ENCODE assay signal across 1 cellular context in the genomic region with DNA sequence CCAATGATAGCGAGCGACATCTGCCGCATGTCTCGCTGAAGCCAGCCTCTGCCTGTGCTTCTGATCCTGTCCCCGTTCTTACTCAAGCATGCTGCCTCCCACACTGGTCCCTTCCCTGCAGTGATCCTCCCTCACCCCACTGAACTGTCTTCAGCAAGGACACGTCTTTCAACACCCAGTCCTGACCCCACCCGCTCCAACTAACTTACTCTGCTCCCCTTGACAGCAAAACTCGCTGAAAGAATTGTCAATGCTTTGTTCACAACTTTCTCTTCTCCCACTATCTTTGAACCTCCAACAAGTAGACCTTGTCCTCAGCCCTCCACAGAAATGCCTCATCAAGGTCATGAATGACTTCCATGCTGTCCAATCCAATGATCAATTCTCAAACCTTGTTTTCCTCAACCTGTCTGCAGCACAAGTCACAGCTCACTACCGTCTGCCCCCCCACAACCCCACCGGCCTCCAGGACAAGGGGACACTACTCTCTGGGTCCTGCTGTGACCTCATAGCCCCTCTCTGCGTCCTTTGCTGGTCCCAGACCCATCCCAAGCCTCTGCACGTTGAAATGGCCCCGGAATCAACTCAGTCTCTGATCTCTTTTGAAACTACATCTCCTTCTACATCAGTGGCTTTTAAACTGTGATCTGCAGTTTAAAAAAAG.
A peak's percentile ranks its signal among the peaks of the same experiment; 100 is the strongest.
TF ChIP-seq lines count a peak whose summit lies in the region.

No MANE protein-coding gene starts in this region.

TF ChIP-seq in K562, 482 proteins besides CTCF, POLR2A, EP300 and RAD21 (continued from another document and continues in another):
- TF ChIP-seq EGR1 (conservative IDR thresholded peaks at IDR 0.05) = no peak; the same call in 1 of the 2 replicates
- TF ChIP-seq, protein P1, sequence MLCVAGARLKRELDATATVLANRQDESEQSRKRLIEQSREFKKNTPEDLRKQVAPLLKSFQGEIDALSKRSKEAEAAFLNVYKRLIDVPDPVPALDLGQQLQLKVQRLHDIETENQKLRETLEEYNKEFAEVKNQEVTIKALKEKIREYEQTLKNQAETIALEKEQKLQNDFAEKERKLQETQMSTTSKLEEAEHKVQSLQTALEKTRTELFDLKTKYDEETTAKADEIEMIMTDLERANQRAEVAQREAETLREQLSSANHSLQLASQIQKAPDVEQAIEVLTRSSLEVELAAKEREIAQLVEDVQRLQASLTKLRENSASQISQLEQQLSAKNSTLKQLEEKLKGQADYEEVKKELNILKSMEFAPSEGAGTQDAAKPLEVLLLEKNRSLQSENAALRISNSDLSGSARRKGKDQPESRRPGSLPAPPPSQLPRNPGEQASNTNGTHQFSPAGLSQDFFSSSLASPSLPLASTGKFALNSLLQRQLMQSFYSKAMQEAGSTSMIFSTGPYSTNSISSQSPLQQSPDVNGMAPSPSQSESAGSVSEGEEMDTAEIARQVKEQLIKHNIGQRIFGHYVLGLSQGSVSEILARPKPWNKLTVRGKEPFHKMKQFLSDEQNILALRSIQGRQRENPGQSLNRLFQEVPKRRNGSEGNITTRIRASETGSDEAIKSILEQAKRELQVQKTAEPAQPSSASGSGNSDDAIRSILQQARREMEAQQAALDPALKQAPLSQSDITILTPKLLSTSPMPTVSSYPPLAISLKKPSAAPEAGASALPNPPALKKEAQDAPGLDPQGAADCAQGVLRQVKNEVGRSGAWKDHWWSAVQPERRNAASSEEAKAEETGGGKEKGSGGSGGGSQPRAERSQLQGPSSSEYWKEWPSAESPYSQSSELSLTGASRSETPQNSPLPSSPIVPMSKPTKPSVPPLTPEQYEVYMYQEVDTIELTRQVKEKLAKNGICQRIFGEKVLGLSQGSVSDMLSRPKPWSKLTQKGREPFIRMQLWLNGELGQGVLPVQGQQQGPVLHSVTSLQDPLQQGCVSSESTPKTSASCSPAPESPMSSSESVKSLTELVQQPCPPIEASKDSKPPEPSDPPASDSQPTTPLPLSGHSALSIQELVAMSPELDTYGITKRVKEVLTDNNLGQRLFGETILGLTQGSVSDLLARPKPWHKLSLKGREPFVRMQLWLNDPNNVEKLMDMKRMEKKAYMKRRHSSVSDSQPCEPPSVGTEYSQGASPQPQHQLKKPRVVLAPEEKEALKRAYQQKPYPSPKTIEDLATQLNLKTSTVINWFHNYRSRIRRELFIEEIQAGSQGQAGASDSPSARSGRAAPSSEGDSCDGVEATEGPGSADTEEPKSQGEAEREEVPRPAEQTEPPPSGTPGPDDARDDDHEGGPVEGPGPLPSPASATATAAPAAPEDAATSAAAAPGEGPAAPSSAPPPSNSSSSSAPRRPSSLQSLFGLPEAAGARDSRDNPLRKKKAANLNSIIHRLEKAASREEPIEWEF (CRISPR knock-in tag; IDR thresholded peaks at IDR 0.05) = no peak
- TF ChIP-seq, protein P2, sequence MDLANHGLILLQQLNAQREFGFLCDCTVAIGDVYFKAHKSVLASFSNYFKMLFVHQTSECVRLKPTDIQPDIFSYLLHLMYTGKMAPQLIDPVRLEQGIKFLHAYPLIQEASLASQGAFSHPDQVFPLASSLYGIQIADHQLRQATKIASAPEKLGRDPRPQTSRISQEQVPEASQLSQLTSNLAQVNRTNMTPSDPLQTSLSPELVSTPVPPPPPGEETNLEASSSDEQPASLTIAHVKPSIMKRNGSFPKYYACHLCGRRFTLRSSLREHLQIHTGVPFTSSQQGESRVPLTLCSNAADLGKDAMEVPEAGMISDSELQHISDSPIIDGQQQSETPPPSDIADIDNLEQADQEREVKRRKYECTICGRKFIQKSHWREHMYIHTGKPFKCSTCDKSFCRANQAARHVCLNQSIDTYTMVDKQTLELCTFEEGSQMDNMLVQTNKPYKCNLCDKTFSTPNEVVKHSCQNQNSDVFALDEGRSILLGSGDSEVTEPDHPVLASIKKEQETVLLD (IDR thresholded peaks at IDR 0.05) = 0 out of 2 replicates have a peak, but pooled peaks have one; percentile 52
- no peak for TF ChIP-seq HNRNPUL1 (IDR thresholded peaks at IDR 0.05; ENCODE audit: low read length)
- TF ChIP-seq TAF7 (tag; IDR thresholded peaks at IDR 0.05) = no peak
- TF ChIP-seq ZBTB7A (IDR thresholded peaks at IDR 0.05; ENCODE audit: borderline replicate concordance, control insufficient read depth, low read depth, low read length) = peak; percentile 9; the same call in 1 of the 2 replicates
- peak; percentile 75 for TF ChIP-seq PKNOX1 (IDR thresholded peaks at IDR 0.05)
- TF ChIP-seq ZNF280A (IDR thresholded peaks at IDR 0.05; ENCODE audit: low read depth, partially characterized antibody) = no peak
- TF ChIP-seq POLR2G (IDR thresholded peaks at IDR 0.05; ENCODE audit: low read depth, low read length) = no peak
- no peak for TF ChIP-seq KLF1 (tag; IDR thresholded peaks at IDR 0.05)
- TF ChIP-seq NBN (IDR thresholded peaks at IDR 0.05; ENCODE audit: low read depth) = 0 out of 2 replicates have a peak, but pooled peaks have one; percentile 52
- 0 out of 2 replicates have a peak, but pooled peaks have one; percentile 25 for TF ChIP-seq SMARCC2 (IDR thresholded peaks at IDR 0.05; ENCODE audit: low read depth)
- TF ChIP-seq NCOA6 (IDR thresholded peaks at IDR 0.05) = no peak
- TF ChIP-seq, protein P3, sequence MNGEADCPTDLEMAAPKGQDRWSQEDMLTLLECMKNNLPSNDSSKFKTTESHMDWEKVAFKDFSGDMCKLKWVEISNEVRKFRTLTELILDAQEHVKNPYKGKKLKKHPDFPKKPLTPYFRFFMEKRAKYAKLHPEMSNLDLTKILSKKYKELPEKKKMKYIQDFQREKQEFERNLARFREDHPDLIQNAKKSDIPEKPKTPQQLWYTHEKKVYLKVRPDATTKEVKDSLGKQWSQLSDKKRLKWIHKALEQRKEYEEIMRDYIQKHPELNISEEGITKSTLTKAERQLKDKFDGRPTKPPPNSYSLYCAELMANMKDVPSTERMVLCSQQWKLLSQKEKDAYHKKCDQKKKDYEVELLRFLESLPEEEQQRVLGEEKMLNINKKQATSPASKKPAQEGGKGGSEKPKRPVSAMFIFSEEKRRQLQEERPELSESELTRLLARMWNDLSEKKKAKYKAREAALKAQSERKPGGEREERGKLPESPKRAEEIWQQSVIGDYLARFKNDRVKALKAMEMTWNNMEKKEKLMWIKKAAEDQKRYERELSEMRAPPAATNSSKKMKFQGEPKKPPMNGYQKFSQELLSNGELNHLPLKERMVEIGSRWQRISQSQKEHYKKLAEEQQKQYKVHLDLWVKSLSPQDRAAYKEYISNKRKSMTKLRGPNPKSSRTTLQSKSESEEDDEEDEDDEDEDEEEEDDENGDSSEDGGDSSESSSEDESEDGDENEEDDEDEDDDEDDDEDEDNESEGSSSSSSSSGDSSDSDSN (IDR thresholded peaks at IDR 0.05; ENCODE audit: borderline replicate concordance in 1 of 2, low read depth in 2 of 2, low read length in 2 of 2) = 0 out of 4 replicates have a peak, but pooled peaks of 1 of the 2 experiments have one; percentile 45
- no peak for TF ChIP-seq ASH1L (IDR thresholded peaks at IDR 0.05; ENCODE audit: borderline replicate concordance, low read depth, partially characterized antibody)
- no peak for TF ChIP-seq FOS (IDR thresholded peaks at IDR 0.05; ENCODE audit: extremely low read depth, insufficient read length)
- no peak for TF ChIP-seq NR2F6 (CRISPR knock-in tag; IDR thresholded peaks at IDR 0.05)
- no peak for TF ChIP-seq ZNF586 (CRISPR knock-in tag; conservative IDR thresholded peaks at IDR 0.05)
- TF ChIP-seq, protein P4, sequence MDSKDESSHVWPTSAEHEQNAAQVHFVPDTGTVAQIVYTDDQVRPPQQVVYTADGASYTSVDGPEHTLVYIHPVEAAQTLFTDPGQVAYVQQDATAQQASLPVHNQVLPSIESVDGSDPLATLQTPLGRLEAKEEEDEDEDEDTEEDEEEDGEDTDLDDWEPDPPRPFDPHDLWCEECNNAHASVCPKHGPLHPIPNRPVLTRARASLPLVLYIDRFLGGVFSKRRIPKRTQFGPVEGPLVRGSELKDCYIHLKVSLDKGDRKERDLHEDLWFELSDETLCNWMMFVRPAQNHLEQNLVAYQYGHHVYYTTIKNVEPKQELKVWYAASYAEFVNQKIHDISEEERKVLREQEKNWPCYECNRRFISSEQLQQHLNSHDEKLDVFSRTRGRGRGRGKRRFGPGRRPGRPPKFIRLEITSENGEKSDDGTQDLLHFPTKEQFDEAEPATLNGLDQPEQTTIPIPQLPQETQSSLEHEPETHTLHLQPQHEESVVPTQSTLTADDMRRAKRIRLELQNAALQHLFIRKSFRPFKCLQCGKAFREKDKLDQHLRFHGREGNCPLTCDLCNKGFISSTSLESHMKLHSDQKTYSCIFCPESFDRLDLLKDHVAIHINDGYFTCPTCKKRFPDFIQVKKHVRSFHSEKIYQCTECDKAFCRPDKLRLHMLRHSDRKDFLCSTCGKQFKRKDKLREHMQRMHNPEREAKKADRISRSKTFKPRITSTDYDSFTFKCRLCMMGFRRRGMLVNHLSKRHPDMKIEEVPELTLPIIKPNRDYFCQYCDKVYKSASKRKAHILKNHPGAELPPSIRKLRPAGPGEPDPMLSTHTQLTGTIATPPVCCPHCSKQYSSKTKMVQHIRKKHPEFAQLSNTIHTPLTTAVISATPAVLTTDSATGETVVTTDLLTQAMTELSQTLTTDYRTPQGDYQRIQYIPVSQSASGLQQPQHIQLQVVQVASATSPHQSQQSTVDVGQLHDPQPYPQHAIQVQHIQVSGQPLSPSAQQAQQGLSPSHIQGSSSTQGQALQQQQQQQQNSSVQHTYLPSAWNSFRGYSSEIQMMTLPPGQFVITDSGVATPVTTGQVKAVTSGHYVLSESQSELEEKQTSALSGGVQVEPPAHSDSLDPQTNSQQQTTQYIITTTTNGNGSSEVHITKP (IDR thresholded peaks at IDR 0.05; ENCODE audit: partially characterized antibody) = peak; percentile 64
- no peak for TF ChIP-seq SMAD2 (IDR thresholded peaks at IDR 0.05; ENCODE audit: low read depth, low read length)
- TF ChIP-seq ZFX (CRISPR knock-in tag; IDR thresholded peaks at IDR 0.05) = no peak
- TF ChIP-seq ZNF232 (CRISPR knock-in tag; IDR thresholded peaks at IDR 0.05) = no peak
- TF ChIP-seq ZNF830 (CRISPR knock-in tag; IDR thresholded peaks at IDR 0.05) = no peak
- TF ChIP-seq ZNF79 (CRISPR knock-in tag; IDR thresholded peaks at IDR 0.05; ENCODE audit: low read depth) = no peak
- TF ChIP-seq HDGF (IDR thresholded peaks at IDR 0.05) = peak; percentile 72; the same call in 1 of the 2 replicates
- TF ChIP-seq HDAC6 (IDR thresholded peaks at IDR 0.05; ENCODE audit: low read depth, low read length) = no peak
- TF ChIP-seq AFF1 (IDR thresholded peaks at IDR 0.05; ENCODE audit: low read depth in 1 of 2, partially characterized antibody in 2 of 2) = peak in 1 of 2 experiments; percentile 24
- TF ChIP-seq TGIF2 (CRISPR knock-in tag; IDR thresholded peaks at IDR 0.05) = no peak
- no peak for TF ChIP-seq SMAD4 (CRISPR knock-in tag; conservative IDR thresholded peaks at IDR 0.05)
- no peak for TF ChIP-seq CCAR2 (IDR thresholded peaks at IDR 0.05; ENCODE audit: low read depth, low read length)
- TF ChIP-seq PHF20 (IDR thresholded peaks at IDR 0.05; ENCODE audit: partially characterized antibody) = no peak
- TF ChIP-seq ATF3 (IDR thresholded peaks at IDR 0.05) = no peak
- no peak for TF ChIP-seq ATF3 (CRISPR knock-in tag; conservative IDR thresholded peaks at IDR 0.05)
- no peak for TF ChIP-seq PTTG1 (tag; IDR thresholded peaks at IDR 0.05; ENCODE audit: low read depth)
- no peak for TF ChIP-seq ZNF134 (CRISPR knock-in tag; conservative IDR thresholded peaks at IDR 0.05)
- no peak for TF ChIP-seq BACH1 (tag; IDR thresholded peaks at IDR 0.05)
- peak; percentile 34 to 62; a peak in 2 of 4 replicates for TF ChIP-seq TRIM24 (IDR thresholded peaks at IDR 0.05)
- TF ChIP-seq ZNF124 (CRISPR knock-in tag; IDR thresholded peaks at IDR 0.05) = no peak
